Comparison of ENCODE assay signal across 18 cellular contexts in genomic region chr13:48949566-48950506, GRCh38. TPM values are rescaled to one million over a fixed set of nuclear protein-coding genes. Genes with fewer than 3 reads are reported as not detected.
DNase-seq lines count a peak whose midpoint lies in the region; ATAC-seq and TF ChIP-seq lines count a peak whose summit lies in the region.
"Had no signal": no experiment of that assay in that cellular context is flagged by ENCODE, and none has a peak within 500 bp of the region (broad histone marks: within the 10 kb centered on the region; RNA-seq: fewer than 3 reads in every experiment).

No MANE protein-coding gene starts in this region.

- intact Hi-C loops in HCT116 (cut with micrococcal nuclease): no loop called here

- peaks cover 0 to 4% of the 10 kb centered on the region in 2 experiments; a peak in 1 of 4 replicates for H3K4me1 ChIP-seq in HCT116 (ENCODE audit: control insufficient read depth in 1 of 2, insufficient read depth in 2 of 2, low read length in 2 of 2)
- H3K4me1 ChIP-seq in trophoblast cell (ENCODE audit: control insufficient read depth in 1 of 2, insufficient read depth in 2 of 2, low read length in 2 of 2): peaks cover 2 to 14% of the 10 kb centered on the region in 2 experiments

- TF ChIP-seq POLR2A in HCT116 (IDR thresholded peaks at IDR 0.05; ENCODE audit: borderline replicate concordance, extremely low read depth, insufficient read depth, insufficient read length): no peak

- no peak overlapping the region for H3K18ac ChIP-seq in trophoblast cell (ENCODE audit: low read length)

- ATAC-seq in HCT116 (no peak), HG02678 (IDR thresholded peaks at IDR 0.05; ENCODE audit: unreplicated experiment) (no peak)

- no peak overlapping the region for H4K91ac ChIP-seq in trophoblast cell (ENCODE audit: low read depth, low read length)

- H3K36me3 ChIP-seq in HCT116 (ENCODE audit: control insufficient read depth in 1 of 2, insufficient read depth in 2 of 2, low read length in 2 of 2): no peaks in the 10 kb centered on the region
- H3K36me3 ChIP-seq in trophoblast cell (ENCODE audit: control insufficient read depth in 1 of 2, insufficient read depth in 2 of 2, low read length in 2 of 2): no peaks in the 10 kb centered on the region

- H3K9me2 ChIP-seq in HCT116 (ENCODE audit: insufficient read depth): no peaks in the 10 kb centered on the region

- CTCF ChIA-PET in HCT116 (lab: Charles Lee): no interaction called here

- no peak overlapping the region for H2AFZ ChIP-seq in HCT116 (ENCODE audit: low read depth, low read length, poor library complexity, severe bottlenecking)
- no peak overlapping the region for H2AFZ ChIP-seq in trophoblast cell (ENCODE audit: insufficient read depth, low read length, poor library complexity)

- no peaks in the 10 kb centered on the region for H3K27me3 ChIP-seq in HCT116 (ENCODE audit: insufficient read depth, low read length)
- no peaks in the 10 kb centered on the region for H3K27me3 ChIP-seq in trophoblast cell (ENCODE audit: insufficient read depth, low read length)

- H3K4me3 ChIP-seq in HCT116 (replicated peaks in 1 of 2; ENCODE audit: low read depth in 1 of 2, low read length in 2 of 2) (no peak overlapping the region), trophoblast cell (ENCODE audit: low read depth, low read length) (no peak overlapping the region)

- H2BK120ac ChIP-seq in trophoblast cell (ENCODE audit: insufficient read depth, low read length, poor library complexity): no peak overlapping the region

- no peak overlapping the region for H3K4ac ChIP-seq in trophoblast cell (ENCODE audit: low read depth, low read length)

- H4K20me1 ChIP-seq in HCT116 (ENCODE audit: insufficient read depth): no peaks in the 10 kb centered on the region

- H3K79me2 ChIP-seq in HCT116 (ENCODE audit: insufficient read depth, low read length) (no peaks in the 10 kb centered on the region), trophoblast cell (ENCODE audit: control insufficient read depth, insufficient read depth, low read length, poor library complexity) (peaks cover 4% of the 10 kb centered on the region)

- in situ Hi-C loops in GM13976 (cut with MboI; ENCODE audit: low sequenced_read_pairs, unreplicated experiment): no loop called here

- H3K23ac ChIP-seq in trophoblast cell (ENCODE audit: low read length): no peak overlapping the region

- no peak overlapping the region for H2BK5ac ChIP-seq in trophoblast cell (ENCODE audit: low read depth, low read length, poor library complexity)

- RAD21 ChIA-PET in HCT116 (lab: Charles Lee; ENCODE audit: low non-redundant PET in 1 of 2, low total read pairs in 2 of 2, uncharacterized antibody in 2 of 2, unreplicated experiment in 2 of 2): no interaction called here

- POLR2A ChIA-PET in HCT116 (lab: Charles Lee): no interaction called here

- H3K14ac ChIP-seq in trophoblast cell (ENCODE audit: low read length): no peak overlapping the region

- no peaks in the 10 kb centered on the region for H3K9me3 ChIP-seq in HCT116 (ENCODE audit: control insufficient read depth in 1 of 2, insufficient read depth in 1 of 2, low read depth in 1 of 2, low read length in 2 of 2)
- H3K9me3 ChIP-seq in trophoblast cell (ENCODE audit: insufficient read depth, low read depth, low read length): no peaks in the 10 kb centered on the region

- no peak overlapping the region for H2BK12ac ChIP-seq in trophoblast cell (ENCODE audit: low read length)

- WGBS in trophoblast cell (ENCODE audit: extremely low coverage, insufficient coverage, insufficient read length): no CpG with 5 or more reads among the region's 4 CpGs

- no peak for TF ChIP-seq RAD21 in HCT116 (IDR thresholded peaks at IDR 0.05; ENCODE audit: low read depth)

- BruUV-seq in HCT116 (replicated peaks; lab: Mats Ljungman, UMichigan): TSS peak; percentile 80

- H3K79me1 ChIP-seq in trophoblast cell (ENCODE audit: low read length): peaks cover 16% of the 10 kb centered on the region

- TF ChIP-seq CTCF in HCT116 (IDR thresholded peaks at IDR 0.05 in 2 of 3, conservative IDR thresholded peaks at IDR 0.05 in 1 of 3; ENCODE audit: borderline replicate concordance in 1 of 3, insufficient read depth in 1 of 3, low read depth in 2 of 3, low read length in 2 of 3): no peak
- no peak for TF ChIP-seq CTCF in GM13976 (IDR thresholded peaks at IDR 0.05; ENCODE audit: borderline replicate concordance, control extremely low read depth, extremely low read depth, insufficient read depth, missing control alignments)

- H3K4me2 ChIP-seq in HCT116 (ENCODE audit: low read length): no peak overlapping the region
- no peak overlapping the region for H3K4me2 ChIP-seq in trophoblast cell (ENCODE audit: low read length)

- H2AK5ac ChIP-seq in trophoblast cell (ENCODE audit: low read length): no peak overlapping the region

- H3K27ac ChIP-seq in HCT116 (ENCODE audit: low read depth, low read length) (no peak overlapping the region), trophoblast cell (ENCODE audit: low read depth, low read length) (peak overlapping the region; percentile 25)
- H3K27ac ChIP-seq: HL-60 had no signal

- DNase-seq in HCT116 (ENCODE audit: low read depth, low spot score) (no peak), SK-N-DZ (ENCODE audit: low spot score) (peak; percentile 78), dedifferentiated amniotic fluid mesenchymal stem cell (ENCODE audit: extremely low spot score) (peak; percentile 6), trophoblast cell (peak; percentile 30 to 86), NCI-H69 (lab: John Stamatoyannopoulos, UW) (no peak), GM13976 (ENCODE audit: low spot score) (no peak)
- DNase-seq: DMS 273 treated with DMSO at 0.1 percent for 48 hours, DND-41, H9, NCI-H1092 treated with DMSO at 0.1 percent for 48 hours, NCI-H146, NCI-H2029 treated with DMSO at 0.1 percent for 48 hours, NCI-H2171, NCI-H748 treated with DMSO at 0.1 percent for 48 hours, RPMI8226, SIG-M5 had no signal

- H4K12ac ChIP-seq in trophoblast cell (ENCODE audit: low read depth, low read length): no peak overlapping the region

- no peak overlapping the region for H3K9ac ChIP-seq in HCT116 (ENCODE audit: low read length)
- no peak overlapping the region for H3K9ac ChIP-seq in trophoblast cell (ENCODE audit: low read length)

- H4K8ac ChIP-seq in trophoblast cell (ENCODE audit: low read depth, low read length): no peak overlapping the region

TF ChIP-seq in HCT116, 20 proteins besides CTCF, POLR2A, EP300 and RAD21:
- TF ChIP-seq, protein P1, sequence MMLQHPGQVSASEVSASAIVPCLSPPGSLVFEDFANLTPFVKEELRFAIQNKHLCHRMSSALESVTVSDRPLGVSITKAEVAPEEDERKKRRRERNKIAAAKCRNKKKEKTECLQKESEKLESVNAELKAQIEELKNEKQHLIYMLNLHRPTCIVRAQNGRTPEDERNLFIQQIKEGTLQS (IDR thresholded peaks at IDR 0.05): no peak
- TF ChIP-seq, protein P2, sequence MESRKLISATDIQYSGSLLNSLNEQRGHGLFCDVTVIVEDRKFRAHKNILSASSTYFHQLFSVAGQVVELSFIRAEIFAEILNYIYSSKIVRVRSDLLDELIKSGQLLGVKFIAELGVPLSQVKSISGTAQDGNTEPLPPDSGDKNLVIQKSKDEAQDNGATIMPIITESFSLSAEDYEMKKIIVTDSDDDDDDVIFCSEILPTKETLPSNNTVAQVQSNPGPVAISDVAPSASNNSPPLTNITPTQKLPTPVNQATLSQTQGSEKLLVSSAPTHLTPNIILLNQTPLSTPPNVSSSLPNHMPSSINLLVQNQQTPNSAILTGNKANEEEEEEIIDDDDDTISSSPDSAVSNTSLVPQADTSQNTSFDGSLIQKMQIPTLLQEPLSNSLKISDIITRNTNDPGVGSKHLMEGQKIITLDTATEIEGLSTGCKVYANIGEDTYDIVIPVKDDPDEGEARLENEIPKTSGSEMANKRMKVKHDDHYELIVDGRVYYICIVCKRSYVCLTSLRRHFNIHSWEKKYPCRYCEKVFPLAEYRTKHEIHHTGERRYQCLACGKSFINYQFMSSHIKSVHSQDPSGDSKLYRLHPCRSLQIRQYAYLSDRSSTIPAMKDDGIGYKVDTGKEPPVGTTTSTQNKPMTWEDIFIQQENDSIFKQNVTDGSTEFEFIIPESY (IDR thresholded peaks at IDR 0.05; ENCODE audit: extremely low read depth, insufficient replicate concordance, low read length): no peak

RNA-seq across cellular contexts. Expression of gene FNDC3A, which starts 25.9 kb away (rescaled TPM):
- total RNA-seq in HCT116 (2021; ENCODE audit: unreplicated experiment): 30.5 TPM
- 12.3 and 14.2 TPM in 2 replicates for polyA plus RNA-seq in HCT116 (2012)
- polyA plus RNA-seq in SK-N-DZ (2014; cell fraction: cytosol; rRNA removed): 33.0 and 38.8 TPM in 2 replicates
- polyA plus RNA-seq in SK-N-DZ (2014; cell fraction: nucleus; rRNA removed): 49.3 and 50.0 TPM in 2 replicates
- 73.5 and 73.7 TPM in 2 replicates for polyA plus RNA-seq in trophoblast cell (2013)

Comparison
In these comparisons a context has a peak if more than half of its experiments do, and no peak if none do; other contexts are left out.
1. DNase-seq: peak in SK-N-DZ (single experiment), dedifferentiated amniotic fluid mesenchymal stem cell (single experiment) and trophoblast cell (2 of 2); none in HCT116 (single experiment), NCI-H69 (single experiment) and GM13976 (single experiment).